ENCODE assay signal across 3 cellular contexts in the genomic region with DNA sequence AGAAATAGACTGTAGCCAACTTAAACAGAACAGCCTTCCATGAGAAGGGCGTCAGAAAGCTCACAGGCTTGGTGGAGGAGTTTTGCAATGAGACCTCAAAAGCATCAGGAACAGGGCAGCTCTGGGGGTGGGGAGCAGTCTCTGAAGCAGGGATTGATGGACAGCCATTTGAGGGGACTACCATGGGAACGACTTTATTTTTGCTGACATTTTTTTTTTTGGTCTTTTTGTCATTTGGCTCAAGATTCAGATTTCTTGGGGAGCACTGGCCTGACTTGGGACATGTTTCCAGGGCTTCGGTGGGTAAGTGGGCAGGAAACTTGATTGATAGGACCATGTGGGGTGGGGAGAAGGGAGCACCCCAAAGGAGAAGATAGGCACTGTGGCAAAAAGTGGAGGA.
A peak's percentile ranks its signal among the peaks of the same experiment; 100 is the strongest.
TF ChIP-seq lines count a peak whose summit lies in the region.

No MANE protein-coding gene starts in this region.

TF ChIP-seq in HepG2, 621 proteins besides CTCF, POLR2A, EP300 and RAD21:
- TF ChIP-seq MAFF (IDR thresholded peaks at IDR 0.05; ENCODE audit: low read depth, low read length), result peak; percentile 56; the same call in 1 of the 2 replicates
- peak; percentile 70 to 76 for TF ChIP-seq MAFK (conservative IDR thresholded peaks at IDR 0.05 in 1 of 2, IDR thresholded peaks at IDR 0.05 in 1 of 2; ENCODE audit: low read length in 2 of 2)
- TF ChIP-seq HNRNPL (IDR thresholded peaks at IDR 0.05; ENCODE audit: low read depth, low read length), result no peak

TF ChIP-seq in A549, 52 proteins besides CTCF, POLR2A, EP300 and RAD21:
- TF ChIP-seq HOXB13 (CRISPR knock-in tag; IDR thresholded peaks at IDR 0.05; ENCODE audit: low read depth), result no peak
- no peak for TF ChIP-seq NR3C1 (IDR thresholded peaks at IDR 0.05)
- peak; percentile 54 for TF ChIP-seq MAFK (IDR thresholded peaks at IDR 0.05; ENCODE audit: partially characterized antibody)
- TF ChIP-seq MAZ (IDR thresholded peaks at IDR 0.05; ENCODE audit: borderline replicate concordance, low read depth, low read length), result no peak
- no peak for TF ChIP-seq BHLHE40 (IDR thresholded peaks at IDR 0.05; ENCODE audit: low read depth, low read length)

TF ChIP-seq in K562, 482 proteins besides CTCF, POLR2A, EP300 and RAD21:
- TF ChIP-seq NR1H2 (CRISPR knock-in tag; IDR thresholded peaks at IDR 0.05) (no peak), ZNF316 (IDR thresholded peaks at IDR 0.05) (peak; percentile 21; the same call in 1 of the 2 replicates)
TF ChIP-seq in K562: peak in this region for 1.
